11 cellular contexts compared by ENCODE assay signal in genomic region chr16:67965668-67966548, GRCh38. TPM values are rescaled to one million over a fixed set of nuclear protein-coding genes. Genes with fewer than 3 reads are reported as not detected.
DNase-seq lines count a peak whose midpoint lies in the region; ATAC-seq, FAIRE-seq and TF ChIP-seq lines count a peak whose summit lies in the region.
"Had no signal": no experiment of that assay in that cellular context is flagged by ENCODE, and none has a peak within 500 bp of the region (broad histone marks: within the 10 kb centered on the region; RNA-seq: fewer than 3 reads in every experiment).

No MANE protein-coding gene starts in this region.

- H3K4me1 Mint-ChIP-seq in naive thymus-derived CD4-positive, alpha-beta T cell = peaks cover 20 to 46% (median 29%) of the 10 kb centered on the region in 7 donors

- intact Hi-C loops in testis (cut with DNase I; ENCODE audit: low total_unique reads) = no loop called here
- intact Hi-C loops in naive thymus-derived CD4-positive, alpha-beta T cell (cut with micrococcal nuclease) = no loop called here

- peak; percentile 39 for DNase-seq in DMS 273 (lab: John Stamatoyannopoulos, UW; ENCODE audit: unreplicated experiment)
- DNase-seq in DMS 273 treated with DMSO at 0.1 percent for 48 hours (lab: John Stamatoyannopoulos, UW) = no peak
- no peak for DNase-seq in brain microvascular endothelial cell
- DNase-seq in testis = no peak
- no peak for DNase-seq in D721Med (ENCODE audit: insufficient read length, low spot score)
- no peak for DNase-seq in hypothalamus (lab: John Stamatoyannopoulos, UW)
- no peak for DNase-seq in naive thymus-derived CD4-positive, alpha-beta T cell
- DNase-seq: activated CD4-positive, alpha-beta T cell treated with anti-CD3 and anti-CD28 coated beads for 4 hours had no signal

- no peak for FAIRE-seq in D721Med (lab: Jason Lieb, UNC)

- in situ Hi-C loops in brain microvascular endothelial cell (cut with HindIII; ENCODE audit: low pct_ligation_motif_present, low sequenced_read_pairs) = no loop called here

- H3K4me3 Mint-ChIP-seq in naive thymus-derived CD4-positive, alpha-beta T cell = peak overlapping the region in 4 of 10 donors; percentile 5 to 98 (median 48)

- H3K4me1 ChIP-seq in testis = peaks cover 23% of the 10 kb centered on the region
- H3K4me1 ChIP-seq in naive thymus-derived CD4-positive, alpha-beta T cell (ENCODE audit: control insufficient read depth in 2 of 2, insufficient read depth in 2 of 2, low read length in 2 of 2) = peaks cover 10 to 14% of the 10 kb centered on the region in 2 donors

- no peaks in the 10 kb centered on the region for H3K27me3 Mint-ChIP-seq in naive thymus-derived CD4-positive, alpha-beta T cell

- H3K27ac ChIP-seq in brain microvascular endothelial cell (peak overlapping the region; percentile 22), layer of hippocampus (ENCODE audit: low read depth, low read length) (peak overlapping the region; percentile 71), testis (peak overlapping the region; percentile 47 to 94)
- no peak overlapping the region for H3K27ac ChIP-seq in naive thymus-derived CD4-positive, alpha-beta T cell (ENCODE audit: low read depth, low read length)
- H3K27ac ChIP-seq: neutrophil had no signal

- H3K4me3 ChIP-seq in brain microvascular endothelial cell (ENCODE audit: low read depth, low read length) (peak overlapping the region; percentile 84), testis (no peak overlapping the region)
- no peak overlapping the region for H3K4me3 ChIP-seq in naive thymus-derived CD4-positive, alpha-beta T cell (ENCODE audit: low read length)

- CTCF ChIA-PET in naive thymus-derived CD4-positive, alpha-beta T cell (lab: Charles Lee) = interaction anchor here (1.7 kb wide), 1 partner anchor 25 kb away, joined by 7 read pairs; no protein-coding TSS in a partner anchor

- 44 to 54% methylated on average over 8 to 11 of the region's 11 CpGs for WGBS in testis, 2 donors

- TF ChIP-seq POLR2A in testis (IDR thresholded peaks at IDR 0.05) = no peak

- peak overlapping the region in 1 of 9 donors; percentile 63 for H3K27ac Mint-ChIP-seq in naive thymus-derived CD4-positive, alpha-beta T cell
- H3K27ac Mint-ChIP-seq: dendritic cell treated with granulocyte-macrophage colony-stimulating factor and Interleukin-4, amounts not matched to agents 40 ng/mL and 50 ng/mL, for 4 days had no signal

- peaks cover 0 to 2% (median 0%) of the 10 kb centered on the region in 11 donors for H3K9me3 Mint-ChIP-seq in naive thymus-derived CD4-positive, alpha-beta T cell
- H3K9me3 Mint-ChIP-seq: dendritic cell treated with granulocyte-macrophage colony-stimulating factor and Interleukin-4, amounts not matched to agents 40 ng/mL and 50 ng/mL, for 4 days had no signal

- no peaks in the 10 kb centered on the region for H3K9me3 ChIP-seq in testis
- H3K9me3 ChIP-seq in naive thymus-derived CD4-positive, alpha-beta T cell (ENCODE audit: control insufficient read depth in 2 of 3, low read length in 3 of 3) = no peaks in the 10 kb centered on the region
- H3K9me3 ChIP-seq: neutrophil had no signal

- POLR2A ChIA-PET in naive thymus-derived CD4-positive, alpha-beta T cell (lab: Charles Lee) = interaction anchor here (0.6 to 1.6 kb wide), 8 partner anchors 9 to 40 kb away, joined by 3 to 4 read pairs (median 4); partner anchors contain the start of genes DPEP2, LCAT and PSMB10

- H3K36me3 ChIP-seq in brain microvascular endothelial cell (replicated peaks) (peaks cover 27% of the 10 kb centered on the region), testis (ENCODE audit: low read depth, missing control alignments) (no peaks in the 10 kb centered on the region)
- peaks cover 0 to 21% (median 2%) of the 10 kb centered on the region in 3 experiments for H3K36me3 ChIP-seq in naive thymus-derived CD4-positive, alpha-beta T cell (ENCODE audit: control insufficient read depth in 2 of 3, insufficient read depth in 3 of 3, low read length in 3 of 3)

- ATAC-seq in naive thymus-derived CD4-positive, alpha-beta T cell = no peak

- peaks cover 0 to 14% (median 3%) of the 10 kb centered on the region in 5 donors for H3K36me3 Mint-ChIP-seq in naive thymus-derived CD4-positive, alpha-beta T cell

- no peaks in the 10 kb centered on the region for H3K27me3 ChIP-seq in brain microvascular endothelial cell (replicated peaks)
- H3K27me3 ChIP-seq in layer of hippocampus (ENCODE audit: control insufficient read depth, insufficient read depth, low read length) = no peaks in the 10 kb centered on the region
- no peaks in the 10 kb centered on the region for H3K27me3 ChIP-seq in testis
- no peaks in the 10 kb centered on the region for H3K27me3 ChIP-seq in naive thymus-derived CD4-positive, alpha-beta T cell (ENCODE audit: control insufficient read depth in 2 of 2, insufficient read depth in 2 of 2, low read length in 2 of 2)

- TF ChIP-seq CTCF in brain microvascular endothelial cell (IDR thresholded peaks at IDR 0.05; ENCODE audit: low read depth, low read length, missing control alignments) (no peak), testis (IDR thresholded peaks at IDR 0.05) (no peak), D721Med (IDR thresholded peaks at IDR 0.05; ENCODE audit: insufficient read depth, missing control alignments) (no peak)

RNA-seq across cellular contexts. Expression of gene SLC12A4, which starts 2.5 kb away (rescaled TPM):
- total RNA-seq in testis = 10 to 100 TPM; 64.3 to 68.4 TPM
- polyA plus RNA-seq in testis (ENCODE audit: insufficient read depth, low read depth, low replicate concordance) = 46.7 TPM
- 10 to 100 TPM; 22.8 to 44.4 (median 31.3) TPM for total RNA-seq in naive thymus-derived CD4-positive, alpha-beta T cell
- polyA plus RNA-seq in naive thymus-derived CD4-positive, alpha-beta T cell = 1 to 10 TPM; 3.8 to 8.0 TPM

RNA-seq across cellular contexts. Expression of gene DPEP3, which starts 14.4 kb away (rescaled TPM):
- 100 to 1,000 TPM; 127 to 138 TPM for total RNA-seq in testis
- 61.0 TPM for polyA plus RNA-seq in testis (ENCODE audit: insufficient read depth, low read depth, low replicate concordance)
- 1 to 10 TPM in 4 of 5 experiments, under 1 TPM in 1; 0.10 to 2.3 (median 1.6) TPM for total RNA-seq in naive thymus-derived CD4-positive, alpha-beta T cell
- polyA plus RNA-seq in naive thymus-derived CD4-positive, alpha-beta T cell = under 1 TPM; 0.37 to 0.44 TPM

RNA-seq across cellular contexts. Expression of gene LCAT, which starts 22.0 kb away (rescaled TPM):
- 10 to 100 TPM; 20.6 to 25.3 TPM for total RNA-seq in testis
- 12.9 TPM for polyA plus RNA-seq in testis (ENCODE audit: insufficient read depth, low read depth, low replicate concordance)
- total RNA-seq in naive thymus-derived CD4-positive, alpha-beta T cell = 10 to 100 TPM in 4 of 5 experiments, 1 to 10 TPM in 1; 9.4 to 23.6 (median 19.6) TPM
- polyA plus RNA-seq in naive thymus-derived CD4-positive, alpha-beta T cell = 1 to 10 TPM in 1 of 2 donors, under 1 TPM in 1; 0.33 to 1.5 TPM

RNA-seq across cellular contexts. Expression of gene PSMB10, which starts 29.3 kb away (rescaled TPM):
- total RNA-seq in testis = 10 to 100 TPM; 13.2 to 14.2 TPM
- polyA plus RNA-seq in testis (ENCODE audit: insufficient read depth, low read depth, low replicate concordance) = 49.1 TPM
- total RNA-seq in naive thymus-derived CD4-positive, alpha-beta T cell = 100 to 1,000 TPM; 101 to 370 (median 142) TPM
- 100 to 1,000 TPM; 522 to 542 TPM for polyA plus RNA-seq in naive thymus-derived CD4-positive, alpha-beta T cell

RNA-seq across cellular contexts. Expression of gene DPEP2, which starts 33.4 kb away (rescaled TPM):
- 1 to 10 TPM; 2.7 to 3.0 TPM for total RNA-seq in testis
- 5.9 TPM for polyA plus RNA-seq in testis (ENCODE audit: insufficient read depth, low read depth, low replicate concordance)
- 100 to 1,000 TPM in 2 of 5 experiments, 10 to 100 TPM in 3; 26.7 to 159 (median 85.1) TPM for total RNA-seq in naive thymus-derived CD4-positive, alpha-beta T cell
- 10 to 100 TPM; 54.3 to 57.7 TPM for polyA plus RNA-seq in naive thymus-derived CD4-positive, alpha-beta T cell

Comparison
In these comparisons a context has a peak if more than half of its experiments do, and no peak if none do; other contexts are left out.
1. RNA of gene DPEP3, which starts 14.4 kb away (total RNA-seq): 127 to 138 TPM in testis; 0.10 to 2.3 TPM in naive thymus-derived CD4-positive, alpha-beta T cell; every median in the first group is over 10 times any median in the second.